ENCODE assay signal across 20 cellular contexts in the genomic region with DNA sequence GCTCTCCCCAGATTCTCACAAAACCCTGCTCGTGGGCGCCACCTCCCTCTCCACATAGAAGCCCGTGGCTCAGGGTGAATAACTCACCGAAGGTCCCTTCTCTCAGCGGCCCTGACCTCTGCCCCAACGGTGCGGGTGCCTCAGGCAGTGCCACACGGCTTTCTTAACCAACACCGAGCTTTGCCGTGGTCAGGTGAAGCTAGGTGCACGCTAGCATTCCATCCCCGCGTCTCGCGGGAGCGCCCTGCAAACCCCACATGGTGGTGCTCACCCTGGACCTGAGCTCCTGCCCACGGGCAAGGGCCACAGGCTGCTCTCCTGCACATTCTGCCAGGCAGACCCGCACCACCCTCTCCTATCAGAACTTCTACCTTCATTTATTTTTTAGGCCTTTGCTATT. TPM values are rescaled to one million over a fixed set of nuclear protein-coding genes. Genes with fewer than 3 reads are reported as not detected.
DNase-seq lines count a peak whose midpoint lies in the region; ATAC-seq, FAIRE-seq and TF ChIP-seq lines count a peak whose summit lies in the region.
"Had no signal": no experiment of that assay in that cellular context is flagged by ENCODE, and none has a peak within 500 bp of the region (broad histone marks: within the 10 kb centered on the region; RNA-seq: fewer than 3 reads in every experiment).

No MANE protein-coding gene starts in this region.

- peak; percentile 29 for DNase-seq in Right ventricle myocardium superior
- DNase-seq in left ventricle myocardium inferior, result no peak
- no peak for DNase-seq in T-helper 17 cell
- no peak for DNase-seq in central memory CD8-positive, alpha-beta T cell (ENCODE audit: low spot score in 2 of 2)
- DNase-seq in neuronal stem cell (ENCODE audit: low spot score), result no peak
- DNase-seq in RPMI8226, result no peak
- DNase-seq in H54 (ENCODE audit: insufficient read length, low spot score), result no peak
- DNase-seq: 8988T; Calu3; CD8-positive, alpha-beta T cell; DMS79 treated with DMSO at 0.1 percent for 48 hours; GF-D8; H7; HFFc6 had no signal

- H4K8ac ChIP-seq in neuronal stem cell (ENCODE audit: low read depth, low read length), result no peak overlapping the region

- TF ChIP-seq CTCF in left ventricle myocardium inferior (IDR thresholded peaks at IDR 0.05; ENCODE audit: borderline replicate concordance), result no peak

- H3K9ac ChIP-seq in neuronal stem cell (ENCODE audit: low read depth, low read length, poor library complexity), result no peak overlapping the region
- H3K9ac ChIP-seq: BLaER1 treated with 17β-estradiol and CSF1 and Interleukin-3, amounts not matched to agents 10 nM and 100 nM had no signal

- no peak overlapping the region for H3K4ac ChIP-seq in neuronal stem cell (ENCODE audit: low read length)

- intact Hi-C loops in Right ventricle myocardium superior (cut with DNase I) (loop anchor here (10.0 kb wide), 1 partner anchor 169 kb away; no protein-coding TSS in a partner anchor), left ventricle myocardium inferior (cut with micrococcal nuclease) (no loop called here)

- peak overlapping the region; percentile 82 for H2BK5ac ChIP-seq in neuronal stem cell (ENCODE audit: low read length)

- no peak overlapping the region for H2BK120ac ChIP-seq in neuronal stem cell (ENCODE audit: low read depth, low read length)

- TF ChIP-seq POLR2A in H54 (IDR thresholded peaks at IDR 0.05; ENCODE audit: low read depth, low read length), result no peak

- H2AFZ ChIP-seq in neuronal stem cell (ENCODE audit: low read length), result no peak overlapping the region
- H2AFZ ChIP-seq: GM23338 had no signal

- peaks cover 7% of the 10 kb centered on the region for H3K36me3 Mint-ChIP-seq in T-helper 17 cell (ENCODE audit: low read depth)
- H3K36me3 Mint-ChIP-seq in central memory CD8-positive, alpha-beta T cell (ENCODE audit: insufficient read depth), result peaks cover 46% of the 10 kb centered on the region

- H2AK5ac ChIP-seq in neuronal stem cell (ENCODE audit: low read depth, low read length), result no peak overlapping the region

- H3K4me3 Mint-ChIP-seq in T-helper 17 cell, result no peak overlapping the region
- H3K4me3 Mint-ChIP-seq in central memory CD8-positive, alpha-beta T cell, result no peak overlapping the region
- H3K4me3 Mint-ChIP-seq: CD8-positive, alpha-beta T cell; GM23338; HFFc6 had no signal

- H3K18ac ChIP-seq in neuronal stem cell (ENCODE audit: low read length), result no peak overlapping the region

- ATAC-seq in Right ventricle myocardium superior (ENCODE audit: poor library complexity) (no peak), T-helper 17 cell (no peak), HG02571 (IDR thresholded peaks at IDR 0.05; ENCODE audit: unreplicated experiment) (no peak)
- ATAC-seq in central memory CD8-positive, alpha-beta T cell (replicated peaks; ENCODE audit: extremely low read depth, poor library complexity, severe bottlenecking), result no peak
- ATAC-seq: CD8-positive, alpha-beta T cell had no signal

- no peaks in the 10 kb centered on the region for H3K27me3 Mint-ChIP-seq in T-helper 17 cell
- no peaks in the 10 kb centered on the region for H3K27me3 Mint-ChIP-seq in central memory CD8-positive, alpha-beta T cell

- no peak overlapping the region for H3K14ac ChIP-seq in neuronal stem cell (ENCODE audit: low read length)

- no CpG with 5 or more reads among the region's 18 CpGs for WGBS in neuronal stem cell (ENCODE audit: extremely low coverage in 2 of 2, insufficient read length in 2 of 2, insufficient replicate concordance in 1 of 2), 2 donors

- H3K36me3 ChIP-seq in left ventricle myocardium inferior (peaks cover 89% of the 10 kb centered on the region), neuronal stem cell (replicated peaks in 1 of 2; ENCODE audit: control insufficient read depth in 2 of 2, insufficient read depth in 2 of 2, low read length in 2 of 2) (peaks cover 71 to 94% of the 10 kb centered on the region in 2 donors)

- no peak overlapping the region for H3K4me2 ChIP-seq in neuronal stem cell (ENCODE audit: insufficient read depth, low read length, poor library complexity, severe bottlenecking)
- H3K4me2 ChIP-seq: GM23338 had no signal

- peaks cover 3% of the 10 kb centered on the region for H3K4me1 Mint-ChIP-seq in T-helper 17 cell
- peaks cover under 1% of the 10 kb centered on the region for H3K4me1 Mint-ChIP-seq in central memory CD8-positive, alpha-beta T cell

- no peak overlapping the region for H4K91ac ChIP-seq in neuronal stem cell (ENCODE audit: low read depth, low read length, poor library complexity)

- peaks cover 2% of the 10 kb centered on the region for H3K79me1 ChIP-seq in neuronal stem cell (ENCODE audit: low read depth, low read length)

- no peaks in the 10 kb centered on the region for H3K9me3 Mint-ChIP-seq in central memory CD8-positive, alpha-beta T cell
- H3K9me3 Mint-ChIP-seq: HFFc6 had no signal

- no peak overlapping the region for H2BK15ac ChIP-seq in neuronal stem cell (ENCODE audit: low read length)

- H3K27ac ChIP-seq in left ventricle myocardium inferior (replicated peaks), result no peak overlapping the region
- H3K27ac ChIP-seq in neuronal stem cell (replicated peaks; ENCODE audit: low read length), result no peak overlapping the region
- H3K27ac ChIP-seq: BLaER1 treated with 17β-estradiol and CSF1 and Interleukin-3, amounts not matched to agents 10 nM and 100 nM had no signal

- H3K23ac ChIP-seq in neuronal stem cell (ENCODE audit: low read depth, low read length, poor library complexity), result no peak overlapping the region

- H3K4me1 ChIP-seq in left ventricle myocardium inferior, result peaks cover 4% of the 10 kb centered on the region
- H3K4me1 ChIP-seq in neuronal stem cell (ENCODE audit: control insufficient read depth in 2 of 2, insufficient read depth in 1 of 2, low read depth in 1 of 2, low read length in 2 of 2), result no peaks in the 10 kb centered on the region

- no peak overlapping the region for H2BK12ac ChIP-seq in neuronal stem cell (ENCODE audit: low read length)

- H3K4me3 ChIP-seq in left ventricle myocardium inferior (no peak overlapping the region), neuronal stem cell (ENCODE audit: low read length in 2 of 2) (no peak overlapping the region)
- H3K4me3 ChIP-seq: BLaER1 treated with 17β-estradiol and CSF1 and Interleukin-3, amounts not matched to agents 10 nM and 100 nM; GM23338 had no signal

- peak overlapping the region; percentile 54 for H3K27ac Mint-ChIP-seq in T-helper 17 cell
- H3K27ac Mint-ChIP-seq in central memory CD8-positive, alpha-beta T cell (ENCODE audit: low read depth), result peak overlapping the region; percentile 49
- H3K27ac Mint-ChIP-seq: CD8-positive, alpha-beta T cell; GM23338; HFFc6 had no signal

- H3K9me3 ChIP-seq in left ventricle myocardium inferior (replicated peaks), result no peaks in the 10 kb centered on the region
- no peaks in the 10 kb centered on the region for H3K9me3 ChIP-seq in T-helper 17 cell (ENCODE audit: control insufficient read depth, low read length, poor library complexity, severe bottlenecking)
- peaks cover 0 to 6% of the 10 kb centered on the region in 2 donors for H3K9me3 ChIP-seq in neuronal stem cell (replicated peaks in 1 of 2; ENCODE audit: control insufficient read depth in 2 of 2, insufficient read depth in 1 of 2, low read depth in 1 of 2, low read length in 2 of 2)

- H3K27me3 ChIP-seq in left ventricle myocardium inferior (ENCODE audit: low read depth), result no peaks in the 10 kb centered on the region
- no peaks in the 10 kb centered on the region for H3K27me3 ChIP-seq in neuronal stem cell (ENCODE audit: control insufficient read depth in 3 of 3, insufficient read depth in 3 of 3, low read depth in 1 of 3, low read length in 3 of 3)
- H3K27me3 ChIP-seq: BLaER1 treated with 17β-estradiol and CSF1 and Interleukin-3, amounts not matched to agents 10 nM and 100 nM had no signal

- no peak for FAIRE-seq in H54 (lab: Jason Lieb, UNC)
- FAIRE-seq: HepG2 had no signal

RNA-seq across cellular contexts. Expression of a gene that starts 18.4 kb away (rescaled TPM):
- 280 TPM for total RNA-seq in Right ventricle myocardium superior
- 297 TPM for total RNA-seq in left ventricle myocardium inferior
- total RNA-seq in T-helper 17 cell, result 10 to 100 TPM; 77.4 to 82.8 TPM
- polyA plus RNA-seq in neuronal stem cell (2013, experiment 1 of 2), result 56.9 TPM
- 58.7 TPM for polyA plus RNA-seq in neuronal stem cell (2013, experiment 2 of 2)

RNA-seq across cellular contexts. Expression of a gene that starts 50.7 kb away (rescaled TPM):
- total RNA-seq in Right ventricle myocardium superior, result 33.7 TPM
- 46.7 TPM for total RNA-seq in left ventricle myocardium inferior
- total RNA-seq in T-helper 17 cell, result not detected
- 0.14 TPM for polyA plus RNA-seq in neuronal stem cell (2013, experiment 1 of 2)
- polyA plus RNA-seq in neuronal stem cell (2013, experiment 2 of 2), result 0.11 TPM
- total RNA-seq: A673; CD8-positive, alpha-beta T cell; HFFc6 had no signal
- polyA plus RNA-seq: AG04450 had no signal

Comparison
In these comparisons a context has a peak if more than half of its experiments do, and no peak if none do; other contexts are left out.
1. RNA of a gene that starts 50.7 kb away (total RNA-seq): 46.7 TPM in left ventricle myocardium inferior (single experiment) and 33.7 TPM in Right ventricle myocardium superior (single experiment); not detected in T-helper 17 cell; every median in the first group is over 10 times any median in the second.